8 cellular contexts compared by ENCODE assay signal in the genomic region with DNA sequence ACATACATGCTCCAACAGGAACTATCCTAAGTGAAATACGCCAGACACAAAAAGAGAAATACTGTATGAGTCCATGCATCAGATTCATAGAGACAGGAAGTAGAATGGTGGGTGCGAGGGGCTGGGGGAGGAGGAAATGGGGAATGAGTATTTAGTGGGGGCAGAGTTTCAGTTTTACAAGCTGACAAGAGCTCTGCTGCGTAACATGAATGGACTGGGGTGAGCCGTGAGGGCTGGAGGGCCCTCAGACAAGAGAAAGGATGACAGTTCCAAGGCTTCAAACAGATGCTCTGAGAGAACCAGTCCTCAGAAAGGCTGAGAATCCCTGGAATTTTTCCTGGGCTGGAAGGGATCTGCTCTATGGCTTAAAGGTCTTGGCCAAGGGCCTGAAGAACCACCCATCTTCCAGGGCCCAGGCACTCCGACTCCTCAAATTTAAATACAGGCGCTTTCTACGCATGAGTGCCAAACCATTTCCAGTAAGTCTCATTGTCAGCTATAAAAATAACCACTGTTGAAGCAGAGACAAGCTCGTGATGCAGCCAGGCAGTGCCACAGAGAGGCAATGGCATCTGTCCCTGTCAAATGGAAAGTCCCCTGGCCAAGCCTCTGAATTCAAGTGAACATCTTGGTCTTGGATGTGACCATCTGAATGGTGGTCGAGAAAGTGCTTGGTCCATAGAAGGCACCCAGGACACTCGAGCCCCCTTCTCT. TPM values are rescaled to one million over a fixed set of nuclear protein-coding genes. Genes with fewer than 3 reads are reported as not detected.
DNase-seq lines count a peak whose midpoint lies in the region; ATAC-seq and TF ChIP-seq lines count a peak whose summit lies in the region.

No MANE protein-coding gene starts in this region.

- H3K36me3 ChIP-seq in neuronal stem cell (replicated peaks in 1 of 2; ENCODE audit: control insufficient read depth in 2 of 2, insufficient read depth in 2 of 2, low read length in 2 of 2) (no peaks in the 10 kb centered on the region), neural progenitor cell (no peaks in the 10 kb centered on the region)

- H2AK5ac ChIP-seq in neuronal stem cell (ENCODE audit: low read depth, low read length) = no peak overlapping the region

- no peak overlapping the region for H2BK15ac ChIP-seq in neuronal stem cell (ENCODE audit: low read length)

- H3K27ac ChIP-seq in neuronal stem cell (replicated peaks; ENCODE audit: low read length) (no peak overlapping the region), neural progenitor cell (no peak overlapping the region)

- ATAC-seq in GM21619 (IDR thresholded peaks at IDR 0.05; ENCODE audit: unreplicated experiment) (peak; percentile 50), left lobe of liver (no peak)
- ATAC-seq in central memory CD8-positive, alpha-beta T cell (replicated peaks; ENCODE audit: extremely low read depth, poor library complexity, severe bottlenecking) = peak; percentile 67

- peaks cover 12% of the 10 kb centered on the region for H3K36me3 Mint-ChIP-seq in central memory CD8-positive, alpha-beta T cell (ENCODE audit: insufficient read depth)
- H3K36me3 Mint-ChIP-seq in neural progenitor cell = no peaks in the 10 kb centered on the region

- POLR2A ChIA-PET in GM10248 (lab: Yijun Ruan, JAX) = interaction anchor here (0.9 kb wide), 1 partner anchor 18 kb away, joined by 3 read pairs; the partner anchor contains the start of gene KLF2

- no peak overlapping the region for H4K91ac ChIP-seq in neuronal stem cell (ENCODE audit: low read depth, low read length, poor library complexity)

- no peak overlapping the region for H4K8ac ChIP-seq in neuronal stem cell (ENCODE audit: low read depth, low read length)

- H3K9ac ChIP-seq in neuronal stem cell (ENCODE audit: low read depth, low read length, poor library complexity) (no peak overlapping the region), neural progenitor cell (no peak overlapping the region)

- peak overlapping the region; percentile 64 for H3K4me3 Mint-ChIP-seq in central memory CD8-positive, alpha-beta T cell
- H3K4me3 Mint-ChIP-seq in neural progenitor cell = no peak overlapping the region

- H2BK5ac ChIP-seq in neuronal stem cell (ENCODE audit: low read length) = no peak overlapping the region

- no peak for TF ChIP-seq CTCF in GM10248 (IDR thresholded peaks at IDR 0.05; ENCODE audit: control extremely low read depth, extremely low read depth, low read depth, missing control alignments)
- TF ChIP-seq CTCF in neural progenitor cell (IDR thresholded peaks at IDR 0.05) = no peak

- WGBS in neuronal stem cell (ENCODE audit: extremely low coverage in 2 of 2, insufficient read length in 2 of 2, insufficient replicate concordance in 1 of 2), 2 donors = no CpG with 5 or more reads among the region's 10 CpGs

- H3K27ac Mint-ChIP-seq in central memory CD8-positive, alpha-beta T cell (ENCODE audit: low read depth) = peak overlapping the region; percentile 91
- H3K27ac Mint-ChIP-seq in neural progenitor cell = no peak overlapping the region

- H3K14ac ChIP-seq in neuronal stem cell (ENCODE audit: low read length) = no peak overlapping the region

- peaks cover 59% of the 10 kb centered on the region for H3K4me1 Mint-ChIP-seq in central memory CD8-positive, alpha-beta T cell
- H3K4me1 Mint-ChIP-seq in neural progenitor cell = peaks cover 2% of the 10 kb centered on the region

- H3K18ac ChIP-seq in neuronal stem cell (ENCODE audit: low read length) = no peak overlapping the region

- no peak overlapping the region for H3K4me3 ChIP-seq in neuronal stem cell (ENCODE audit: low read length in 2 of 2)
- H3K4me3 ChIP-seq in neural progenitor cell = no peak overlapping the region

- no peak overlapping the region for H2BK120ac ChIP-seq in neuronal stem cell (ENCODE audit: low read depth, low read length)

- no peaks in the 10 kb centered on the region for H3K79me2 ChIP-seq in neural progenitor cell (ENCODE audit: low read depth)

- H3K27me3 Mint-ChIP-seq in central memory CD8-positive, alpha-beta T cell = no peaks in the 10 kb centered on the region
- H3K27me3 Mint-ChIP-seq in neural progenitor cell (ENCODE audit: insufficient read depth, low read depth) = peaks cover 3% of the 10 kb centered on the region

- H3K4me2 ChIP-seq in neuronal stem cell (ENCODE audit: insufficient read depth, low read length, poor library complexity, severe bottlenecking) (no peak overlapping the region), neural progenitor cell (no peak overlapping the region)

- H3K9me3 Mint-ChIP-seq in central memory CD8-positive, alpha-beta T cell = no peaks in the 10 kb centered on the region
- H3K9me3 Mint-ChIP-seq in neural progenitor cell = no peaks in the 10 kb centered on the region

- no peak overlapping the region for H3K4ac ChIP-seq in neuronal stem cell (ENCODE audit: low read length)

- DNase-seq in GM10248 (ENCODE audit: extremely low spot score) = peak; percentile 76
- DNase-seq in NOMO-1 treated with DMSO at 0.1 percent for 48 hours (lab: John Stamatoyannopoulos, UW; ENCODE audit: unreplicated experiment) = peak; percentile 15
- DNase-seq in central memory CD8-positive, alpha-beta T cell (ENCODE audit: low spot score in 2 of 2) = peak in 1 of 2 donors; percentile 52
- no peak for DNase-seq in neuronal stem cell (ENCODE audit: low spot score)
- no peak for DNase-seq in left lobe of liver (ENCODE audit: low spot score)
- no peak for DNase-seq in neural progenitor cell (ENCODE audit: low spot score)
- DNase-seq in NCI-H774 (lab: John Stamatoyannopoulos, UW) = no peak

- peak overlapping the region; percentile 51 for H2AFZ ChIP-seq in neuronal stem cell (ENCODE audit: low read length)
- H2AFZ ChIP-seq in neural progenitor cell (replicated peaks) = no peak overlapping the region

- no peaks in the 10 kb centered on the region for H3K27me3 ChIP-seq in neuronal stem cell (ENCODE audit: control insufficient read depth in 3 of 3, insufficient read depth in 3 of 3, low read depth in 1 of 3, low read length in 3 of 3)
- no peaks in the 10 kb centered on the region for H3K27me3 ChIP-seq in neural progenitor cell

- no peaks in the 10 kb centered on the region for H3K79me1 ChIP-seq in neuronal stem cell (ENCODE audit: low read depth, low read length)

- no peaks in the 10 kb centered on the region for H3K4me1 ChIP-seq in neuronal stem cell (ENCODE audit: control insufficient read depth in 2 of 2, insufficient read depth in 1 of 2, low read depth in 1 of 2, low read length in 2 of 2)
- H3K4me1 ChIP-seq in neural progenitor cell = no peaks in the 10 kb centered on the region

- no peaks in the 10 kb centered on the region for H3F3A ChIP-seq in neural progenitor cell (ENCODE audit: low read depth)

- no peaks in the 10 kb centered on the region for H3K9me3 ChIP-seq in neuronal stem cell (replicated peaks in 1 of 2; ENCODE audit: control insufficient read depth in 2 of 2, insufficient read depth in 1 of 2, low read depth in 1 of 2, low read length in 2 of 2)
- H3K9me3 ChIP-seq in neural progenitor cell (ENCODE audit: low read depth) = no peaks in the 10 kb centered on the region

- CTCF ChIA-PET in GM10248 (lab: Yijun Ruan, JAX) = interaction anchor here (0.7 to 1.7 kb wide), 7 partner anchors 9 to 712 kb away, joined by 3 to 6 read pairs (median 3); no protein-coding TSS in a partner anchor

- H4K20me1 ChIP-seq in neural progenitor cell (ENCODE audit: low read depth) = no peaks in the 10 kb centered on the region

- no peak overlapping the region for H2BK12ac ChIP-seq in neuronal stem cell (ENCODE audit: low read length)

- no peak overlapping the region for H3K23ac ChIP-seq in neuronal stem cell (ENCODE audit: low read depth, low read length, poor library complexity)

RNA-seq across cellular contexts. Expression of gene KLF2, which starts 17.5 kb away (rescaled TPM):
- polyA plus RNA-seq in neuronal stem cell (2013, experiment 1 of 2) = 0.13 TPM
- 0.12 TPM for polyA plus RNA-seq in neuronal stem cell (2013, experiment 2 of 2)
- 8.5 TPM for total RNA-seq in left lobe of liver
- total RNA-seq in neural progenitor cell (ENCODE audit: low replicate concordance) = not detected in 2 replicates

Comparison
In these comparisons a context has a peak if more than half of its experiments do, and no peak if none do; other contexts are left out.
1. DNase-seq: peak in GM10248 (single experiment) and NOMO-1 treated with DMSO at 0.1 percent for 48 hours (single experiment); none in neuronal stem cell (single experiment), left lobe of liver (single experiment), neural progenitor cell (single experiment) and NCI-H774 (single experiment).